23 cellular contexts compared by ENCODE assay signal in genomic region chr17:74150428-74151025, GRCh38.
"Had no signal": no experiment of that assay in that cellular context is flagged by ENCODE, and none has a peak within 500 bp of the region (broad histone marks: within the 10 kb centered on the region; RNA-seq: fewer than 3 reads in every experiment).

No MANE protein-coding gene starts in this region.

- H3K4me3 ChIP-seq: heart left ventricle, right lobe of liver, smooth muscle cell, upper lobe of left lung had no signal

- DNase-seq: activated B cell treated with CpG ODN at 0.5 μM for 24 hours; activated CD4-positive, alpha-beta T cell treated with anti-CD3 and anti-CD28 coated beads for 48 hours; activated CD8-positive, alpha-beta T cell treated with anti-CD3 and anti-CD28 coated beads for 36 hours; activated naive CD4-positive, alpha-beta T cell; anterior cingulate cortex; cerebellar nuclear complex; effector memory CD4-positive, alpha-beta T cell; left ventricle myocardium superior; occipital lobe; stimulated activated CD4-positive, alpha-beta T cell treated with anti-CD3 and anti-CD28 coated beads, Interleukin-4, amount 100 ng/mL, for 4 hours; stimulated activated CD8-positive, alpha-beta memory T cell treated with anti-CD3 and anti-CD28 coated beads, Interleukin-4, amount 100 ng/mL, for 48 hours; stimulated activated naive CD8-positive, alpha-beta T cell treated with anti-CD3 and anti-CD28 coated beads, Interleukin-15, Interleukin-2, amounts not matched to agents 100 U/mL and 50 U/mL, for 24 hours; T-helper 17 cell; upper lobe of left lung had no signal

- H3K4me1 Mint-ChIP-seq: activated B cell treated with CpG ODN at 0.5 μM for 24 hours, memory B cell had no signal

- FAIRE-seq: frontal cortex, islet of Langerhans had no signal

- H3K27me3 ChIP-seq: right lobe of liver, upper lobe of left lung had no signal

- H3K27ac Mint-ChIP-seq: activated B cell treated with CpG ODN at 0.5 μM for 24 hours; activated CD8-positive, alpha-beta T cell treated with anti-CD3 and anti-CD28 coated beads for 36 hours; activated T-helper 1 cell treated with anti-CD3 and anti-CD28 coated beads, Interleukin-12 subunit alpha, Interleukin-12 subunit beta, Interleukin-2, Interleukin-4 antibody, amounts not matched to agents 30 ng/mL and 10 ng/mL and 1 ng/mL, durations not matched to agents 14 hours and 24 hours and 36 hours; dendritic cell treated with granulocyte-macrophage colony-stimulating factor and Interleukin-4, amounts not matched to agents 40 ng/mL and 50 ng/mL, for 4 days; memory B cell; nephron; T-helper 17 cell had no signal

- H3K4me2 ChIP-seq: smooth muscle cell had no signal

- H3K36me3 ChIP-seq: heart left ventricle, right lobe of liver, upper lobe of left lung had no signal

- H3K9me3 ChIP-seq: heart left ventricle, right lobe of liver, upper lobe of left lung had no signal

- H3K9me3 Mint-ChIP-seq: activated B cell treated with CpG ODN at 0.5 μM for 24 hours; activated CD8-positive, alpha-beta T cell treated with anti-CD3 and anti-CD28 coated beads for 36 hours; dendritic cell treated with granulocyte-macrophage colony-stimulating factor and Interleukin-4, amounts not matched to agents 40 ng/mL and 50 ng/mL, for 4 days; memory B cell had no signal

- H3K36me3 Mint-ChIP-seq: memory B cell had no signal

- H3K4me3 Mint-ChIP-seq: activated B cell treated with CpG ODN at 0.5 μM for 24 hours; activated CD8-positive, alpha-beta T cell treated with anti-CD3 and anti-CD28 coated beads for 36 hours; activated T-helper 1 cell treated with anti-CD3 and anti-CD28 coated beads, Interleukin-12 subunit alpha, Interleukin-12 subunit beta, Interleukin-2, Interleukin-4 antibody, amounts not matched to agents 30 ng/mL and 10 ng/mL and 1 ng/mL, durations not matched to agents 14 hours and 24 hours and 36 hours; dendritic cell treated with granulocyte-macrophage colony-stimulating factor and Interleukin-4, amounts not matched to agents 40 ng/mL and 50 ng/mL, for 4 days; memory B cell; nephron; T-helper 17 cell had no signal

- H3K27ac ChIP-seq: heart left ventricle, right lobe of liver, upper lobe of left lung had no signal

- ATAC-seq: activated CD8-positive, alpha-beta T cell treated with anti-CD3 and anti-CD28 coated beads for 36 hours; heart left ventricle; left ventricle myocardium superior; right lobe of liver; stimulated activated naive CD8-positive, alpha-beta T cell treated with anti-CD3 and anti-CD28 coated beads, Interleukin-15, Interleukin-2, amounts not matched to agents 100 U/mL and 50 U/mL, for 24 hours; T-helper 17 cell had no signal

- H3K4me1 ChIP-seq: heart left ventricle, right lobe of liver, upper lobe of left lung had no signal
